Comparison of ENCODE assay signal across 1 cellular context in the genomic region with DNA sequence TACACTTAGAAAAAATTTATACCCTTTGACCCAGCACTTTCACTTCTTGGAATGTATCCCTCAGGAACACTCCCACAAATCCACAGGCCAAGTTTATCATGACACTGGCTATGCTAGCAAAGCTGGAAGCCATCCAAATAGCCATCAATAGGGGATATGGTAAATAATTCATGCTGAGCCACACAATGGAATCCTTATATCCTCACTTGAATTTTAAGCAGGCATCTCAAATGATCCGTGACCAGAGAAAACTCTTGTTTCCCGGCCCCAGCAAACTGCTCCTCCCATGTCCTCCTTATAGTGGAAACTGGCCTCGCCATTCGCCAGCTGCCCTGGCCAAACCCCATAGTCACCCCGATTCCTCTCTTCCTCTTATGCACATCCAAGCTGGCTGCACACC.
TF ChIP-seq lines count a peak whose summit lies in the region.

No MANE protein-coding gene starts in this region.

TF ChIP-seq in HEK293, 187 proteins besides CTCF, POLR2A, EP300 and RAD21 (continued from another document and continues in another):
- TF ChIP-seq, protein P1, sequence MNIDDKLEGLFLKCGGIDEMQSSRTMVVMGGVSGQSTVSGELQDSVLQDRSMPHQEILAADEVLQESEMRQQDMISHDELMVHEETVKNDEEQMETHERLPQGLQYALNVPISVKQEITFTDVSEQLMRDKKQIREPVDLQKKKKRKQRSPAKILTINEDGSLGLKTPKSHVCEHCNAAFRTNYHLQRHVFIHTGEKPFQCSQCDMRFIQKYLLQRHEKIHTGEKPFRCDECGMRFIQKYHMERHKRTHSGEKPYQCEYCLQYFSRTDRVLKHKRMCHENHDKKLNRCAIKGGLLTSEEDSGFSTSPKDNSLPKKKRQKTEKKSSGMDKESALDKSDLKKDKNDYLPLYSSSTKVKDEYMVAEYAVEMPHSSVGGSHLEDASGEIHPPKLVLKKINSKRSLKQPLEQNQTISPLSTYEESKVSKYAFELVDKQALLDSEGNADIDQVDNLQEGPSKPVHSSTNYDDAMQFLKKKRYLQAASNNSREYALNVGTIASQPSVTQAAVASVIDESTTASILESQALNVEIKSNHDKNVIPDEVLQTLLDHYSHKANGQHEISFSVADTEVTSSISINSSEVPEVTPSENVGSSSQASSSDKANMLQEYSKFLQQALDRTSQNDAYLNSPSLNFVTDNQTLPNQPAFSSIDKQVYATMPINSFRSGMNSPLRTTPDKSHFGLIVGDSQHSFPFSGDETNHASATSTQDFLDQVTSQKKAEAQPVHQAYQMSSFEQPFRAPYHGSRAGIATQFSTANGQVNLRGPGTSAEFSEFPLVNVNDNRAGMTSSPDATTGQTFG (tag by site-specific recombination; IDR thresholded peaks at IDR 0.05; ENCODE audit: borderline replicate concordance): no peak
- TF ChIP-seq ZNF792 (tag by site-specific recombination; IDR thresholded peaks at IDR 0.05) (no peak), ZNF121 (tag by site-specific recombination; IDR thresholded peaks at IDR 0.05) (peak; percentile 66; the same call in 1 of the 2 replicates), ZNF274 (IDR thresholded peaks at IDR 0.05; ENCODE audit: low read length) (no peak), ZNF274 (tag by site-specific recombination; IDR thresholded peaks at IDR 0.05; ENCODE audit: borderline replicate concordance) (no peak), ZNF48 (tag by site-specific recombination; IDR thresholded peaks at IDR 0.05) (no peak), ZFP69B (tag by site-specific recombination; IDR thresholded peaks at IDR 0.05) (peak; percentile 89), ZNF670 (tag by site-specific recombination; IDR thresholded peaks at IDR 0.05; ENCODE audit: low read depth) (no peak), ZNF830 (tag by site-specific recombination; IDR thresholded peaks at IDR 0.05; ENCODE audit: low read depth) (no peak), ZNF610 (tag by site-specific recombination; IDR thresholded peaks at IDR 0.05; ENCODE audit: borderline replicate concordance) (peak; percentile 84; the same call in 1 of the 2 replicates), ZBTB7A (tag by site-specific recombination; IDR thresholded peaks at IDR 0.05; ENCODE audit: low read depth) (no peak), ZNF558 (tag by site-specific recombination; IDR thresholded peaks at IDR 0.05) (peak; percentile 77; the same call in 1 of the 2 replicates), ZNF701 (tag by site-specific recombination; IDR thresholded peaks at IDR 0.05) (no peak), ZNF146 (tag by site-specific recombination; IDR thresholded peaks at IDR 0.05) (no peak), ZNF10 (tag by site-specific recombination; IDR thresholded peaks at IDR 0.05) (peak; percentile 85), GLIS1 (tag by site-specific recombination; IDR thresholded peaks at IDR 0.05) (peak; percentile 98), ZNF658 (tag by site-specific recombination; IDR thresholded peaks at IDR 0.05) (no peak), ZNF768 (tag by site-specific recombination; IDR thresholded peaks at IDR 0.05) (no peak), ZNF585B (tag by site-specific recombination; IDR thresholded peaks at IDR 0.05) (no peak), ZNF248 (tag by site-specific recombination; IDR thresholded peaks at IDR 0.05) (no peak), ZNF155 (tag by site-specific recombination; IDR thresholded peaks at IDR 0.05) (no peak), ZNF548 (tag by site-specific recombination; IDR thresholded peaks at IDR 0.05) (no peak), ZNF623 (tag by site-specific recombination; IDR thresholded peaks at IDR 0.05) (no peak), ZNF19 (tag by site-specific recombination; IDR thresholded peaks at IDR 0.05; ENCODE audit: low read depth) (0 out of 2 replicates have a peak, but pooled peaks have one; percentile 63), ZNF132 (tag by site-specific recombination; IDR thresholded peaks at IDR 0.05; ENCODE audit: borderline replicate concordance) (no peak; the same call in 1 of the 2 replicates), ZNF239 (tag by site-specific recombination; IDR thresholded peaks at IDR 0.05) (no peak), FEZF1 (tag by site-specific recombination; IDR thresholded peaks at IDR 0.05) (peak; percentile 99), ZNF202 (tag by site-specific recombination; IDR thresholded peaks at IDR 0.05; ENCODE audit: borderline replicate concordance) (no peak), SP3 (tag by site-specific recombination; IDR thresholded peaks at IDR 0.05) (peak; percentile 47; the same call in 1 of the 2 replicates), GLI4 (tag by site-specific recombination; IDR thresholded peaks at IDR 0.05) (no peak), RBAK (tag by site-specific recombination; IDR thresholded peaks at IDR 0.05) (no peak), ZSCAN30 (tag by site-specific recombination; IDR thresholded peaks at IDR 0.05) (peak; percentile 95), ZNF561 (tag by site-specific recombination; IDR thresholded peaks at IDR 0.05; ENCODE audit: borderline replicate concordance) (peak; percentile 92), ZNF624 (tag by site-specific recombination; IDR thresholded peaks at IDR 0.05) (no peak), ZNF302 (tag by site-specific recombination; IDR thresholded peaks at IDR 0.05; ENCODE audit: low read depth) (no peak), ZNF596 (tag by site-specific recombination; IDR thresholded peaks at IDR 0.05) (peak; percentile 79; the same call in 1 of the 2 replicates), ZNF837 (tag by site-specific recombination; IDR thresholded peaks at IDR 0.05) (no peak), ZNF23 (tag by site-specific recombination; IDR thresholded peaks at IDR 0.05; ENCODE audit: borderline replicate concordance) (no peak)
- TF ChIP-seq, protein P2, sequence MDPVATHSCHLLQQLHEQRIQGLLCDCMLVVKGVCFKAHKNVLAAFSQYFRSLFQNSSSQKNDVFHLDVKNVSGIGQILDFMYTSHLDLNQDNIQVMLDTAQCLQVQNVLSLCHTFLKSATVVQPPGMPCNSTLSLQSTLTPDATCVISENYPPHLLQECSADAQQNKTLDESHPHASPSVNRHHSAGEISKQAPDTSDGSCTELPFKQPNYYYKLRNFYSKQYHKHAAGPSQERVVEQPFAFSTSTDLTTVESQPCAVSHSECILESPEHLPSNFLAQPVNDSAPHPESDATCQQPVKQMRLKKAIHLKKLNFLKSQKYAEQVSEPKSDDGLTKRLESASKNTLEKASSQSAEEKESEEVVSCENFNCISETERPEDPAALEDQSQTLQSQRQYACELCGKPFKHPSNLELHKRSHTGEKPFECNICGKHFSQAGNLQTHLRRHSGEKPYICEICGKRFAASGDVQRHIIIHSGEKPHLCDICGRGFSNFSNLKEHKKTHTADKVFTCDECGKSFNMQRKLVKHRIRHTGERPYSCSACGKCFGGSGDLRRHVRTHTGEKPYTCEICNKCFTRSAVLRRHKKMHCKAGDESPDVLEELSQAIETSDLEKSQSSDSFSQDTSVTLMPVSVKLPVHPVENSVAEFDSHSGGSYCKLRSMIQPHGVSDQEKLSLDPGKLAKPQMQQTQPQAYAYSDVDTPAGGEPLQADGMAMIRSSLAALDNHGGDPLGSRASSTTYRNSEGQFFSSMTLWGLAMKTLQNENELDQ (tag by site-specific recombination; IDR thresholded peaks at IDR 0.05; ENCODE audit: low read depth): 0 out of 2 replicates have a peak, but pooled peaks have one; percentile 34
- TF ChIP-seq, protein P3, sequence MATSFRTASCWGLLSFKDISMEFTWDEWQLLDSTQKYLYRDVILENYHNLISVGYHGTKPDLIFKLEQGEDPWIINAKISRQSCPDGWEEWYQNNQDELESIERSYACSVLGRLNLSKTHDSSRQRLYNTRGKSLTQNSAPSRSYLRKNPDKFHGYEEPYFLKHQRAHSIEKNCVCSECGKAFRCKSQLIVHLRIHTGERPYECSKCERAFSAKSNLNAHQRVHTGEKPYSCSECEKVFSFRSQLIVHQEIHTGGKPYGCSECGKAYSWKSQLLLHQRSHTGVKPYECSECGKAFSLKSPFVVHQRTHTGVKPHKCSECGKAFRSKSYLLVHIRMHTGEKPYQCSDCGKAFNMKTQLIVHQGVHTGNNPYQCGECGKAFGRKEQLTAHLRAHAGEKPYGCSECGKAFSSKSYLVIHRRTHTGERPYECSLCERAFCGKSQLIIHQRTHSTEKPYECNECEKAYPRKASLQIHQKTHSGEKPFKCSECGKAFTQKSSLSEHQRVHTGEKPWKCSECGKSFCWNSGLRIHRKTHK (tag by site-specific recombination; IDR thresholded peaks at IDR 0.05): no peak
- TF ChIP-seq, protein P4, sequence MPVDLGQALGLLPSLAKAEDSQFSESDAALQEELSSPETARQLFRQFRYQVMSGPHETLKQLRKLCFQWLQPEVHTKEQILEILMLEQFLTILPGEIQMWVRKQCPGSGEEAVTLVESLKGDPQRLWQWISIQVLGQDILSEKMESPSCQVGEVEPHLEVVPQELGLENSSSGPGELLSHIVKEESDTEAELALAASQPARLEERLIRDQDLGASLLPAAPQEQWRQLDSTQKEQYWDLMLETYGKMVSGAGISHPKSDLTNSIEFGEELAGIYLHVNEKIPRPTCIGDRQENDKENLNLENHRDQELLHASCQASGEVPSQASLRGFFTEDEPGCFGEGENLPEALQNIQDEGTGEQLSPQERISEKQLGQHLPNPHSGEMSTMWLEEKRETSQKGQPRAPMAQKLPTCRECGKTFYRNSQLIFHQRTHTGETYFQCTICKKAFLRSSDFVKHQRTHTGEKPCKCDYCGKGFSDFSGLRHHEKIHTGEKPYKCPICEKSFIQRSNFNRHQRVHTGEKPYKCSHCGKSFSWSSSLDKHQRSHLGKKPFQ (tag by site-specific recombination; IDR thresholded peaks at IDR 0.05): peak; percentile 81; the same call in 1 of the 2 replicates
- TF ChIP-seq, protein P5, sequence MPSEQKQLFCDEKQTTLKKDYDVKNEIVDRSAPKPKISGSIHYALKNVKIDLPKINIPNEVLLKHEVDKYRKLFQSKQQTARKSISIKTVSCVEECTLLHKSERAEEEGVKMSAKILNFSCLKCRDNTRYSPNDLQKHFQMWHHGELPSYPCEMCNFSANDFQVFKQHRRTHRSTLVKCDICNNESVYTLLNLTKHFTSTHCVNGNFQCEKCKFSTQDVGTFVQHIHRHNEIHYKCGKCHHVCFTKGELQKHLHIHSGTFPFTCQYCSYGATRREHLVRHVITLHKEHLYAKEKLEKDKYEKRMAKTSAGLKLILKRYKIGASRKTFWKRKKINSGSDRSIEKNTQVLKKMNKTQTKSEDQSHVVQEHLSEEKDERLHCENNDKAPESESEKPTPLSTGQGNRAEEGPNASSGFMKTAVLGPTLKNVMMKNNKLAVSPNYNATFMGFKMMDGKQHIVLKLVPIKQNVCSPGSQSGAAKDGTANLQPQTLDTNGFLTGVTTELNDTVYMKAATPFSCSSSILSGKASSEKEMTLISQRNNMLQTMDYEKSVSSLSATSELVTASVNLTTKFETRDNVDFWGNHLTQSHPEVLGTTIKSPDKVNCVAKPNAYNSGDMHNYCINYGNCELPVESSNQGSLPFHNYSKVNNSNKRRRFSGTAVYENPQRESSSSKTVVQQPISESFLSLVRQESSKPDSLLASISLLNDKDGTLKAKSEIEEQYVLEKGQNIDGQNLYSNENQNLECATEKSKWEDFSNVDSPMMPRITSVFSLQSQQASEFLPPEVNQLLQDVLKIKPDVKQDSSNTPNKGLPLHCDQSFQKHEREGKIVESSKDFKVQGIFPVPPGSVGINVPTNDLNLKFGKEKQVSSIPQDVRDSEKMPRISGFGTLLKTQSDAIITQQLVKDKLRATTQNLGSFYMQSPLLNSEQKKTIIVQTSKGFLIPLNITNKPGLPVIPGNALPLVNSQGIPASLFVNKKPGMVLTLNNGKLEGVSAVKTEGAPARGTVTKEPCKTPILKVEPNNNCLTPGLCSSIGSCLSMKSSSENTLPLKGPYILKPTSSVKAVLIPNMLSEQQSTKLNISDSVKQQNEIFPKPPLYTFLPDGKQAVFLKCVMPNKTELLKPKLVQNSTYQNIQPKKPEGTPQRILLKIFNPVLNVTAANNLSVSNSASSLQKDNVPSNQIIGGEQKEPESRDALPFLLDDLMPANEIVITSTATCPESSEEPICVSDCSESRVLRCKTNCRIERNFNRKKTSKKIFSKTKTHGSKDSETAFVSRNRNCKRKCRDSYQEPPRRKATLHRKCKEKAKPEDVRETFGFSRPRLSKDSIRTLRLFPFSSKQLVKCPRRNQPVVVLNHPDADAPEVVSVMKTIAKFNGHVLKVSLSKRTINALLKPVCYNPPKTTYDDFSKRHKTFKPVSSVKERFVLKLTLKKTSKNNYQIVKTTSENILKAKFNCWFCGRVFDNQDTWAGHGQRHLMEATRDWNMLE (tag by site-specific recombination; conservative IDR thresholded peaks at IDR 0.05; ENCODE audit: low read depth): 0 out of 2 replicates have a peak, but pooled peaks have one; percentile 47
- TF ChIP-seq, protein P6, sequence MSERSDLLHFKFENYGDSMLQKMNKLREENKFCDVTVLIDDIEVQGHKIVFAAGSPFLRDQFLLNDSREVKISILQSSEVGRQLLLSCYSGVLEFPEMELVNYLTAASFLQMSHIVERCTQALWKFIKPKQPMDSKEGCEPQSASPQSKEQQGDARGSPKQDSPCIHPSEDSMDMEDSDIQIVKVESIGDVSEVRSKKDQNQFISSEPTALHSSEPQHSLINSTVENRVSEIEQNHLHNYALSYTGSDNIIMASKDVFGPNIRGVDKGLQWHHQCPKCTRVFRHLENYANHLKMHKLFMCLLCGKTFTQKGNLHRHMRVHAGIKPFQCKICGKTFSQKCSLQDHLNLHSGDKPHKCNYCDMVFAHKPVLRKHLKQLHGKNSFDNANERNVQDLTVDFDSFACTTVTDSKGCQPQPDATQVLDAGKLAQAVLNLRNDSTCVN (tag by site-specific recombination; optimal IDR thresholded peaks at IDR 0.05): no peak
- TF ChIP-seq, protein P7, sequence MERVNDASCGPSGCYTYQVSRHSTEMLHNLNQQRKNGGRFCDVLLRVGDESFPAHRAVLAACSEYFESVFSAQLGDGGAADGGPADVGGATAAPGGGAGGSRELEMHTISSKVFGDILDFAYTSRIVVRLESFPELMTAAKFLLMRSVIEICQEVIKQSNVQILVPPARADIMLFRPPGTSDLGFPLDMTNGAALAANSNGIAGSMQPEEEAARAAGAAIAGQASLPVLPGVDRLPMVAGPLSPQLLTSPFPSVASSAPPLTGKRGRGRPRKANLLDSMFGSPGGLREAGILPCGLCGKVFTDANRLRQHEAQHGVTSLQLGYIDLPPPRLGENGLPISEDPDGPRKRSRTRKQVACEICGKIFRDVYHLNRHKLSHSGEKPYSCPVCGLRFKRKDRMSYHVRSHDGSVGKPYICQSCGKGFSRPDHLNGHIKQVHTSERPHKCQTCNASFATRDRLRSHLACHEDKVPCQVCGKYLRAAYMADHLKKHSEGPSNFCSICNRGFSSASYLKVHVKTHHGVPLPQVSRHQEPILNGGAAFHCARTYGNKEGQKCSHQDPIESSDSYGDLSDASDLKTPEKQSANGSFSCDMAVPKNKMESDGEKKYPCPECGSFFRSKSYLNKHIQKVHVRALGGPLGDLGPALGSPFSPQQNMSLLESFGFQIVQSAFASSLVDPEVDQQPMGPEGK (tag by site-specific recombination; IDR thresholded peaks at IDR 0.05): peak; percentile 91
